Comparison of ENCODE assay signal across 26 cellular contexts in genomic region chr3:11546657-11547302, GRCh38.
A peak's percentile ranks its signal among the peaks of the same experiment; 100 is the strongest.
DNase-seq lines count a peak whose midpoint lies in the region; ATAC-seq and TF ChIP-seq lines count a peak whose summit lies in the region.
"Had no signal": no experiment of that assay in that cellular context is flagged by ENCODE, and none has a peak within 500 bp of the region (broad histone marks: within the 10 kb centered on the region; RNA-seq: fewer than 3 reads in every experiment).

No MANE protein-coding gene starts in this region.

- peak overlapping the region; percentile 76 for H3K27ac Mint-ChIP-seq in activated T-cell treated with anti-CD3 and anti-CD28 coated beads, Interleukin-2, amount 50 U/mL, for 24 hours
- H3K27ac Mint-ChIP-seq: T-helper 2 cell treated with Interferon-gamma antibody and Interleukin-4, amounts not matched to agents 5 μg/mL and 100 μg/mL, for 36 hours had no signal

- TF ChIP-seq CTCF in Panc1 (IDR thresholded peaks at IDR 0.05) = no peak
- TF ChIP-seq CTCF in sigmoid colon (IDR thresholded peaks at IDR 0.05) = no peak

- peaks cover 40% of the 10 kb centered on the region for H3K4me1 ChIP-seq in Panc1 (ENCODE audit: control insufficient read depth, insufficient read depth, low read length)
- H3K4me1 ChIP-seq in mesodermal cell (ENCODE audit: control insufficient read depth, insufficient read depth, low read length, poor library complexity, severe bottlenecking) = peaks cover 9% of the 10 kb centered on the region
- H3K4me1 ChIP-seq in sigmoid colon = peaks cover 0 to 9% (median 7%) of the 10 kb centered on the region in 4 donors
- H3K4me1 ChIP-seq: body of pancreas, right lobe of liver had no signal

- no peaks in the 10 kb centered on the region for H3K9me3 ChIP-seq in Panc1 (ENCODE audit: control insufficient read depth, insufficient read depth, low read depth, low read length)
- H3K9me3 ChIP-seq in mesodermal cell (ENCODE audit: control insufficient read depth, low read length) = no peaks in the 10 kb centered on the region
- H3K9me3 ChIP-seq in sigmoid colon = no peaks in the 10 kb centered on the region
- H3K9me3 ChIP-seq: body of pancreas, ovary had no signal

- peaks cover 12% of the 10 kb centered on the region for H3K9me3 Mint-ChIP-seq in activated T-cell treated with anti-CD3 and anti-CD28 coated beads, Interleukin-2, amount 50 U/mL, for 24 hours
- H3K9me3 Mint-ChIP-seq: T-helper 2 cell treated with Interferon-gamma antibody and Interleukin-4, amounts not matched to agents 5 μg/mL and 100 μg/mL, for 36 hours had no signal

- no TSS peak for BruUV-seq in Panc1 (replicated peaks; lab: Mats Ljungman, UMichigan)

- no peak for DNase-seq in activated T-cell treated with anti-CD3 and anti-CD28 coated beads, Interleukin-2, amount 50 U/mL, for 24 hours
- no peak for DNase-seq in activated T-cell treated with anti-CD3 and anti-CD28 coated beads for 4 hours
- DNase-seq in Panc1 (ENCODE audit: low read depth, low spot score) = no peak
- DNase-seq in sigmoid colon = peak; percentile 57
- DNase-seq in NCI-H2171 (lab: John Stamatoyannopoulos, UW) = no peak
- DNase-seq: 8988T; activated effector memory CD4-positive, alpha-beta T cell treated with anti-CD3 and anti-CD28 coated beads, Interleukin-2, amount 50 U/mL, for 16 hours; AML-193; body of pancreas; DMS79; effector CD8-positive, alpha-beta T cell; foreskin fibroblast; heart right ventricle; Kasumi-1; MV-4-11; NCI-H69; RPMI8226; stimulated activated CD8-positive, alpha-beta memory T cell treated with anti-CD3 and anti-CD28 coated beads, Interleukin-4, amount 100 ng/mL, for 48 hours had no signal

- H3K27me3 Mint-ChIP-seq in activated T-cell treated with anti-CD3 and anti-CD28 coated beads, Interleukin-2, amount 50 U/mL, for 24 hours = no peaks in the 10 kb centered on the region

- H3K27ac ChIP-seq in Panc1 (ENCODE audit: low read length) (peak overlapping the region; percentile 96), mesodermal cell (ENCODE audit: low read depth, low read length, severe bottlenecking) (peak overlapping the region; percentile 8), sigmoid colon (no peak overlapping the region)
- H3K27ac ChIP-seq: body of pancreas, ovary, right lobe of liver, SK-N-MC, VCaP had no signal

- peaks cover 30% of the 10 kb centered on the region for H3K36me3 Mint-ChIP-seq in activated T-cell treated with anti-CD3 and anti-CD28 coated beads, Interleukin-2, amount 50 U/mL, for 24 hours (ENCODE audit: low read depth)

- POLR2A ChIA-PET in Panc1 (lab: Charles Lee) = interaction anchor here (0.5 to 0.7 kb wide), 3 partner anchors 161 to 1178 kb away, joined by 3 to 9 read pairs (median 5); no protein-coding TSS in a partner anchor

- no peak for TF ChIP-seq POLR2A in sigmoid colon (IDR thresholded peaks at IDR 0.05)

- intact Hi-C loops in Panc1 (cut with micrococcal nuclease; ENCODE audit: unreplicated experiment) = loop anchor here (5.0 kb wide), 1 partner anchor 169 kb away; no protein-coding TSS in a partner anchor
- intact Hi-C loops in sigmoid colon (cut with DNase I) = no loop called here

- H3K4me3 Mint-ChIP-seq in activated T-cell treated with anti-CD3 and anti-CD28 coated beads, Interleukin-2, amount 50 U/mL, for 24 hours = no peak overlapping the region
- H3K4me3 Mint-ChIP-seq: T-helper 2 cell treated with Interferon-gamma antibody and Interleukin-4, amounts not matched to agents 5 μg/mL and 100 μg/mL, for 36 hours had no signal

- no peak for TF ChIP-seq EP300 in sigmoid colon (IDR thresholded peaks at IDR 0.05)

- H3K36me3 ChIP-seq in Panc1 (ENCODE audit: control insufficient read depth, insufficient read depth, low read length) = no peaks in the 10 kb centered on the region
- peaks cover 15% of the 10 kb centered on the region for H3K36me3 ChIP-seq in mesodermal cell (ENCODE audit: control insufficient read depth, insufficient read depth, low read length)
- H3K36me3 ChIP-seq in sigmoid colon = no peaks in the 10 kb centered on the region
- H3K36me3 ChIP-seq: heart right ventricle, ovary, right lobe of liver had no signal

- H3K4me3 ChIP-seq in Panc1 (ENCODE audit: low read depth in 2 of 2, low read length in 2 of 2) (no peak overlapping the region), mesodermal cell (ENCODE audit: extremely low read depth, insufficient read depth, low read length, poor library complexity, severe bottlenecking) (no peak overlapping the region), sigmoid colon (no peak overlapping the region)
- H3K4me3 ChIP-seq: body of pancreas, heart right ventricle, ovary, right lobe of liver, SK-N-MC had no signal

- in situ Hi-C loops in Panc1 (cut with HindIII; ENCODE audit: low pct_unique_long_range_greater_than_20kb, low sequenced_read_pairs) = no loop called here

- CTCF ChIA-PET in Panc1 (lab: Charles Lee) = interaction anchor here (0.6 kb wide), 1 partner anchor 34 kb away, joined by 3 read pairs; no protein-coding TSS in a partner anchor

- 96% methylated on average over 8 to 9 of the region's 9 CpGs for WGBS in mesodermal cell (ENCODE audit: insufficient coverage in 2 of 2), 2 experiments
- WGBS in sigmoid colon, 2 donors = 93 to 95% methylated on average over 9 of the region's 9 CpGs

- peaks cover 13% of the 10 kb centered on the region for H3K4me1 Mint-ChIP-seq in activated T-cell treated with anti-CD3 and anti-CD28 coated beads, Interleukin-2, amount 50 U/mL, for 24 hours (ENCODE audit: low read depth)

- ATAC-seq in Panc1 (no peak), GM18873 (IDR thresholded peaks at IDR 0.05; ENCODE audit: low FRiP score, unreplicated experiment) (no peak), HG02642 (IDR thresholded peaks at IDR 0.05; ENCODE audit: poor library complexity, unreplicated experiment) (no peak)
- ATAC-seq: body of pancreas, heart right ventricle had no signal

- H3K27me3 ChIP-seq in Panc1 (ENCODE audit: control insufficient read depth, insufficient read depth, low read length) (no peaks in the 10 kb centered on the region), sigmoid colon (no peaks in the 10 kb centered on the region)
- H3K27me3 ChIP-seq: body of pancreas, heart right ventricle, ovary, right lobe of liver had no signal

Comparison
In these comparisons a context has a peak if more than half of its experiments do, and no peak if none do; other contexts are left out.
1. H3K27ac ChIP-seq: peak in Panc1 (single experiment) and mesodermal cell (single experiment); none in sigmoid colon (0 of 4).